Comparison of ENCODE assay signal across 9 cellular contexts in genomic region chr5:6732634-6733410, GRCh38. TPM values are rescaled to one million over a fixed set of nuclear protein-coding genes. Genes with fewer than 3 reads are reported as not detected.
DNase-seq lines count a peak whose midpoint lies in the region; ATAC-seq and TF ChIP-seq lines count a peak whose summit lies in the region.
"Had no signal": no experiment of that assay in that cellular context is flagged by ENCODE, and none has a peak within 500 bp of the region (broad histone marks: within the 10 kb centered on the region; RNA-seq: fewer than 3 reads in every experiment).

No MANE protein-coding gene starts in this region.

- ATAC-seq in HG03460 (IDR thresholded peaks at IDR 0.05; ENCODE audit: unreplicated experiment) (no peak), T-cell (replicated peaks in 1 of 4) (no peak), HG03442 (IDR thresholded peaks at IDR 0.05; ENCODE audit: unreplicated experiment) (no peak)
- ATAC-seq: WTC11 had no signal

- no peak overlapping the region for H3K4me3 Mint-ChIP-seq in T-cell
- H3K4me3 Mint-ChIP-seq: WTC11 had no signal

- H3K27ac ChIP-seq in coronary artery, result peak overlapping the region; percentile 30 to 81
- peak overlapping the region; percentile 8 for H3K27ac ChIP-seq in muscle layer of colon (ENCODE audit: low read depth, low read length)

- no peak for TF ChIP-seq CTCF in AG09309 (IDR thresholded peaks at IDR 0.05; ENCODE audit: control insufficient read depth, insufficient read depth, low read depth, low read length, missing control alignments)
- TF ChIP-seq CTCF in coronary artery (IDR thresholded peaks at IDR 0.05), result no peak

- no peaks in the 10 kb centered on the region for H3K27me3 ChIP-seq in muscle layer of colon (ENCODE audit: control insufficient read depth in 1 of 2, insufficient read depth in 2 of 2, low read length in 2 of 2)

- peak overlapping the region in 1 of 2 donors; percentile 53 for H3K27ac Mint-ChIP-seq in T-cell

- peaks cover 5% of the 10 kb centered on the region for H3K36me3 ChIP-seq in muscle layer of colon (ENCODE audit: insufficient read depth, low read length)

- H3K4me1 ChIP-seq in muscle layer of colon (ENCODE audit: insufficient read depth, low read length), result peaks cover 32% of the 10 kb centered on the region

- no peaks in the 10 kb centered on the region for H3K9me3 Mint-ChIP-seq in T-cell
- H3K9me3 Mint-ChIP-seq: WTC11 had no signal

- POLR2A ChIA-PET in T-cell (lab: Charles Lee), result no interaction called here

- no peaks in the 10 kb centered on the region for H3K27me3 Mint-ChIP-seq in T-cell

- CTCF ChIA-PET in T-cell (lab: Charles Lee), result no interaction called here

- H3K36me3 Mint-ChIP-seq in T-cell, result peaks cover 18% of the 10 kb centered on the region

- peak overlapping the region; percentile 1 for H3K4me3 ChIP-seq in AG09309 (ENCODE audit: control insufficient read depth, low read depth, low read length)
- H3K4me3 ChIP-seq in coronary artery, result peak overlapping the region; percentile 51
- H3K4me3 ChIP-seq in muscle layer of colon (ENCODE audit: low read depth in 1 of 2, low read length in 2 of 2), result peak overlapping the region in 1 of 2 donors; percentile 4

- H3K9me3 ChIP-seq in muscle layer of colon (ENCODE audit: low read length), result no peaks in the 10 kb centered on the region

- DNase-seq in AG09309 (ENCODE audit: low read depth) (peak; percentile 24), LHCN-M2 (ENCODE audit: low read depth) (peak; percentile 80), coronary artery (ENCODE audit: low spot score) (no peak), HPDE6-E6E7 (ENCODE audit: extremely low spot score) (no peak), T-cell (no peak)

- H3K9ac ChIP-seq in muscle layer of colon (ENCODE audit: low read length), result no peak overlapping the region

- peaks cover 75 to 88% (median 86%) of the 10 kb centered on the region in 3 donors for H3K4me1 Mint-ChIP-seq in T-cell

RNA-seq across cellular contexts. Expression of gene TENT4A, which starts 19.6 kb away (rescaled TPM):
- total RNA-seq in LHCN-M2 (2014; rRNA removed) (13.2 and 14.6 TPM in 2 replicates), T-cell (10 to 100 TPM; 42.7 to 62.9 (median 45.6) TPM)
- 10.7 TPM for polyA plus RNA-seq in LHCN-M2 (2012)

Comparison
In these comparisons a context has a peak if more than half of its experiments do, and no peak if none do; other contexts are left out.
1. DNase-seq: peak in AG09309 (single experiment) and LHCN-M2 (single experiment); none in coronary artery (single experiment), HPDE6-E6E7 (single experiment) and T-cell (0 of 34).